In the genomic region with DNA sequence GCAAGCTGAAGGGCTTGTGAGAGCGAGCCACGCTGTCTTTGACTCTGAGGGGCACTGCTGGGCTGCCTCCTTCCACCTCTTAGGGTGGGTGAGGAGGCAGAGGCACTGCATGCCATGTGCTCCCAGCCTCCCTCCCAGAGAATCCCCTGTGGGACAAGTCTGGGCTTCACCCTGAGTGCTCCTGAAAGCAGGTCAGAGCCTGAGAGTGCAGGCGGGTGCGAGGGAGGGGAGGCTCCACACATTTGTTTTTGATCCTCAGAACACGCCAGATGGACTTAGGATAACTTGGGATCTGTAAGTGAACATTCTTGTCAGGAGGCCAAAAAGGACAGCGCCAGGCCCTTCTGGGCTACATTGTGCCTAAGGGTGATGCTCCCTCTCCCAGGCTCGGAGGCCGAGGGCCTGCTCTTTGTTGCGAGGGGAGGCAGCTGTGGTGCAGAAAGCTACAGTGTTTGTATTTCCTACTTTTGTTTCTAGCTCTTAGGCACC, we compare ENCODE assay signal across 1 cellular context.
TF ChIP-seq lines count a peak whose summit lies in the region.

No MANE protein-coding gene starts in this region.

TF ChIP-seq in SK-N-SH, 30 proteins besides CTCF, POLR2A, EP300 and RAD21 (continued from another document):
- TF ChIP-seq PBX3 (IDR thresholded peaks at IDR 0.05) (peak; percentile 89), FOSL2 (IDR thresholded peaks at IDR 0.05; ENCODE audit: borderline replicate concordance, low read depth) (peak; percentile 11; the same call in 1 of the 2 replicates), JUND (IDR thresholded peaks at IDR 0.05) (peak; percentile 64; the same call in 1 of the 2 replicates), SIN3A (IDR thresholded peaks at IDR 0.05; ENCODE audit: borderline replicate concordance, low read depth, low read length) (peak; percentile 80; the same call in 1 of the 2 replicates), RXRA (IDR thresholded peaks at IDR 0.05; ENCODE audit: borderline replicate concordance, low read depth) (peak; percentile 97), FOXJ3 (CRISPR knock-in tag; IDR thresholded peaks at IDR 0.05) (peak; percentile 84; the same call in 1 of the 2 replicates), SMC3 (IDR thresholded peaks at IDR 0.05; ENCODE audit: low read depth, low read length) (peak; percentile 47), EZH2phosphoT487 (IDR thresholded peaks at IDR 0.05; ENCODE audit: borderline replicate concordance, low read depth) (no peak)
